ENCODE assay signal across 8 cellular contexts in the genomic region with DNA sequence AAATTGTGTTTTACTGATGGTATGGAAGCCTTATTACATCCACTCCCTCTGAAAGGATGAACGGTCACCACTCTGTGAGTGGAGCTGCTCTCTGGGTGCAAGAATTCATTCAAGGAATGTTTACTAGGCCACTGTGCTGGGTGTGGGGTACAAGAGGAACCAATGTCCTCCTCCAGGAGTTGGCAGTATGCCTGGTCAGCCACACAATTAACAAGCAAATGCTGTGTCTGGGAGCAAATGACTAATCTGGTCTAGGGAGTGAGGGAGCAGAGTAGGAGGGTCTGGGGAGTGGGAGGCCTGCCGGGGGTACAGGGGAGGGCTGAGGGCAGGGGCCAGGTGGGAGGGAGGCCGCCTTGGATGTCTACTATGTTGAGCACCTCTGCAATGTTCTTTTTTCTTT. TPM values are rescaled to one million over a fixed set of nuclear protein-coding genes. Genes with fewer than 3 reads are reported as not detected.
DNase-seq lines count a peak whose midpoint lies in the region; TF ChIP-seq lines count a peak whose summit lies in the region.

No MANE protein-coding gene starts in this region.

- DNase-seq in AG09319 (ENCODE audit: extremely low read depth, low read depth), result peak; percentile 31
- DNase-seq in LHCN-M2 (ENCODE audit: low read depth), result peak; percentile 66
- peak; percentile 26 for DNase-seq in cerebellar cortex (ENCODE audit: low spot score)
- peak; percentile 94 for DNase-seq in medulla oblongata (ENCODE audit: extremely low spot score)
- DNase-seq in NCI-H1105 (lab: John Stamatoyannopoulos, UW), result no peak
- no peak for DNase-seq in NCI-H146 treated with DMSO at 0.1 percent for 48 hours (lab: John Stamatoyannopoulos, UW; ENCODE audit: unreplicated experiment)
- no peak for DNase-seq in GOT3 (lab: John Stamatoyannopoulos, UW)
- no peak for DNase-seq in central memory CD4-positive, alpha-beta T cell

- TF ChIP-seq CTCF in AG09319 (IDR thresholded peaks at IDR 0.05; ENCODE audit: low read depth, low read length), result no peak

RNA-seq across cellular contexts. Expression of gene TDRD10, which starts 27.2 kb away (rescaled TPM):
- not detected in 2 replicates for total RNA-seq in LHCN-M2 (2014; rRNA removed)
- not detected for polyA plus RNA-seq in LHCN-M2 (2012)

RNA-seq across cellular contexts. Expression of gene SHE, which starts 27.4 kb away (rescaled TPM):
- not detected in 2 replicates for total RNA-seq in LHCN-M2 (2014; rRNA removed)
- not detected for polyA plus RNA-seq in LHCN-M2 (2012)

Comparison
In these comparisons a context has a peak if more than half of its experiments do, and no peak if none do; other contexts are left out.
1. DNase-seq: peak in AG09319 (single experiment), LHCN-M2 (single experiment), cerebellar cortex (single experiment) and medulla oblongata (single experiment); none in NCI-H1105 (single experiment), NCI-H146 treated with DMSO at 0.1 percent for 48 hours (single experiment), GOT3 (single experiment) and central memory CD4-positive, alpha-beta T cell (single experiment).